Comparison of ENCODE assay signal across 1 cellular context in the genomic region with DNA sequence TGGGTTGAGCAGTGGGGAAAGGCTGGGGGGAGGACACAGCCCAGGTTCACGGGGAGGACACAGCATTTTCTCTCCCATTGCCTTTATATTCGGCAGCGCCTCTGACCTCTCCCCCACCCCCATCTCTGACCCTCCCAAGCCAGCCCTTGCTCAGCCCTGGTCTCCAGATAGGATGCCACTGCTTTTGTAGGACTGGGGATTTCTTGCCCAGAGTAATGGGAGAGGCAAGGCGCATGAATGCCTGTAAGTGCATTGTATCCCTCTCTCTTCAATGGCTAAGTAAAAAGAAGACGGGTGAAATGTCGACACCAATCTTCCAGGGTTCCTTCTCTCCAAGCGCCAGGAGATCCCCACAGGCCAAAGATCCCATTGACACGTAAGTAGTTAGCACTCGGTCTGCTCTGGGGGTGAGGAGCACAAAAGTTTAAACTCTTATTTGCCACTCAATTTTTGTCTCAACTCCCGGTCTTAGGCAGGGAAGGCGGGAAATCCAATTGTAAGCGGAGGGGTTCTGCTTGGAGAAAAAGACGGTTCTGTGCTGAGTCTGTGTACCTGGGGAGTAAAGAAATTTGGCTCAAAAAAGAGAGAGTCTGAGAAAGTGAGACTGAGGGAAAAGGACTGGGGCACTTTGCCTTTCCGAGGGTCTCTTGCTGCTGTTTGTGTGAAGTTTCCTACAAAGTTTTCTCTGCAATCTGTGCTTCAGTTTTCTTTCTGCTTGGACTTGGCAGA.
TF ChIP-seq lines count a peak whose summit lies in the region.

No MANE protein-coding gene starts in this region.

TF ChIP-seq in K562, 482 proteins besides CTCF, POLR2A, EP300 and RAD21:
- no peak for TF ChIP-seq EWSR1 (IDR thresholded peaks at IDR 0.05; ENCODE audit: borderline replicate concordance, low read depth, partially characterized antibody)
- TF ChIP-seq MTA2 (IDR thresholded peaks at IDR 0.05; ENCODE audit: low read depth): no peak
- no peak for TF ChIP-seq SRSF7 (optimal IDR thresholded peaks at IDR 0.05; ENCODE audit: low read depth, low read length)
- TF ChIP-seq, protein P1, sequence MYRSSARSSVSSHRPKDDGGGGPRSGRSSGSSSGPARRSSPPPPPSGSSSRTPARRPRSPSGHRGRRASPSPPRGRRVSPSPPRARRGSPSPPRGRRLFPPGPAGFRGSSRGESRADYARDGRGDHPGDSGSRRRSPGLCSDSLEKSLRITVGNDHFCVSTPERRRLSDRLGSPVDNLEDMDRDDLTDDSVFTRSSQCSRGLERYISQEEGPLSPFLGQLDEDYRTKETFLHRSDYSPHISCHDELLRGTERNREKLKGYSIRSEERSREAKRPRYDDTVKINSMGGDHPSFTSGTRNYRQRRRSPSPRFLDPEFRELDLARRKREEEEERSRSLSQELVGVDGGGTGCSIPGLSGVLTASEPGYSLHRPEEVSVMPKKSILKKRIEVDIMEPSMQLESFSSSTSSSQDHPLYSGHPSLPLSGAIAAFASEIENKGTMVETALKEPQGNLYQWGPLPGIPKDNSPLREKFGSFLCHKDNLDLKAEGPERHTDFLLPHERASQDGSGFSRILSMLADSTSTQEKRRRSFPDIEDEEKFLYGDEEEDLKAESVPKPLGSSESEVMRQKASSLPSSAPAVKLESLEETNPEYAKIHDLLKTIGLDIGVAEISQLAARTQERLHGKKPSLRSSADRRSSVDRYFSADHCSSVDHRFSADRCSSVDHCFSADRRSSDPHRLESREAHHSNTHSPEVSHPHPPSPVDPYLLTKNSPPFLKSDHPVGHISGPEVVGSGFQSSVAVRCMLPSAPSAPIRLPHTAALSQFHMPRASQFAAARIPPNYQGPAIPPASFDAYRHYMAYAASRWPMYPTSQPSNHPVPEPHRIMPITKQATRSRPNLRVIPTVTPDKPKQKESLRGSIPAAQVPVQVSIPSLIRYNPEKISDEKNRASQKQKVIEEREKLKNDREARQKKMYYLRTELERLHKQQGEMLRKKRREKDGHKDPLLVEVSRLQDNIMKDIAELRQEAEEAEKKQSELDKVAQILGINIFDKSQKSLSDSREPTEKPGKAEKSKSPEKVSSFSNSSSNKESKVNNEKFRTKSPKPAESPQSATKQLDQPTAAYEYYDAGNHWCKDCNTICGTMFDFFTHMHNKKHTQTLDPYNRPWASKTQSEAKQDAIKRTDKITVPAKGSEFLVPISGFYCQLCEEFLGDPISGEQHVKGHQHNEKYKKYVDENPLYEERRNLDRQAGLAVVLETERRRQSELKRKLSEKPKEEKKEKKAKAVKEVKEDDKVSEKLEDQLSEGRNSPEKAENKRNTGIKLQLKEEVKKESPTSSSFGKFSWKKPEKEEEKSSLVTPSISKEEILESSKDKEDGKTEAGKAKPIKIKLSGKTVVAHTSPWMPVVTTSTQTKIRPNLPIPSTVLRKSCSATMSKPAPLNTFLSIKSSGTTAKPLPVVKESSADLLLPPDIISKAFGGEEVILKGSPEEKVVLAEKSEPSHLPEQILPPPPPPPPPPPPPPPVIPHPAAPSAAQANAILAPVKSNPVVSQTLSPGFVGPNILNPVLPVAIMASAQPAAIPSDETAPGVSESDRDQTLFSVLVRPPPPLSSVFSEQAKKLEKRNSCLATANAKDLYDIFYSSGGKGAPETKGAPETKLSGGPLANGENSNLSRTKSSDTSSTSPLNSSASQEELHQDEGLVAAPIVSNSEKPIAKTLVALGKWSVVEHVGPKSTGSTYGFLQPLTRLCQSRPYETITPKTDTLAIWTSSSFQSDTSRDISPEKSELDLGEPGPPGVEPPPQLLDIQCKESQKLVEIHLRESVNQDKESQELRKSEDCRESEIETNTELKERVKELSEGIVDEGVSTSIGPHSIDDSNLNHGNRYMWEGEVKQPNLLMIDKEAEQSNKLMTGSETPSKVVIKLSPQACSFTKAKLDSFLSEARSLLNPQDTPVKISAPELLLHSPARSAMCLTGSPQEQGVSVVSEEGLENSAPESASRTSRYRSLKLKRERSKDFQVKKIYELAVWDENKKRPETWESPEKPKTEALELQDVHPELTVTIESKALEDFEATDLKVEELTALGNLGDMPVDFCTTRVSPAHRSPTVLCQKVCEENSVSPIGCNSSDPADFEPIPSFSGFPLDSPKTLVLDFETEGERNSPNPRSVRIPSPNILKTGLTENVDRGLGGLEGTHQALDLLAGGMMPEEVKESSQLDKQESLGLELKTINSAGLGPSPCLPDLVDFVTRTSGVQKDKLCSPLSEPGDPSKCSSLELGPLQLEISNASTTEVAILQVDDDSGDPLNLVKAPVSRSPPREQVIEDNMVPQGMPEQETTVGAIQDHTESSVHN (IDR thresholded peaks at IDR 0.05; ENCODE audit: borderline replicate concordance in 1 of 2, low read depth in 1 of 2): no peak
- no peak for TF ChIP-seq RB1 (IDR thresholded peaks at IDR 0.05; ENCODE audit: low read depth)
- TF ChIP-seq KHSRP (IDR thresholded peaks at IDR 0.05): no peak
- no peak for TF ChIP-seq ARID2 (IDR thresholded peaks at IDR 0.05)
- TF ChIP-seq, protein P2, sequence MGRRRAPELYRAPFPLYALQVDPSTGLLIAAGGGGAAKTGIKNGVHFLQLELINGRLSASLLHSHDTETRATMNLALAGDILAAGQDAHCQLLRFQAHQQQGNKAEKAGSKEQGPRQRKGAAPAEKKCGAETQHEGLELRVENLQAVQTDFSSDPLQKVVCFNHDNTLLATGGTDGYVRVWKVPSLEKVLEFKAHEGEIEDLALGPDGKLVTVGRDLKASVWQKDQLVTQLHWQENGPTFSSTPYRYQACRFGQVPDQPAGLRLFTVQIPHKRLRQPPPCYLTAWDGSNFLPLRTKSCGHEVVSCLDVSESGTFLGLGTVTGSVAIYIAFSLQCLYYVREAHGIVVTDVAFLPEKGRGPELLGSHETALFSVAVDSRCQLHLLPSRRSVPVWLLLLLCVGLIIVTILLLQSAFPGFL (CRISPR knock-in tag; IDR thresholded peaks at IDR 0.05): no peak
- TF ChIP-seq ZNF778 (CRISPR knock-in tag; IDR thresholded peaks at IDR 0.05): no peak
- TF ChIP-seq PTTG1 (tag; IDR thresholded peaks at IDR 0.05; ENCODE audit: low read depth): no peak
- no peak for TF ChIP-seq CHAMP1 (IDR thresholded peaks at IDR 0.05)
- TF ChIP-seq ZNF263 (CRISPR knock-in tag; IDR thresholded peaks at IDR 0.05; ENCODE audit: borderline replicate concordance): no peak
- no peak for TF ChIP-seq RBM22 (IDR thresholded peaks at IDR 0.05; ENCODE audit: low read depth, low read length, poor library complexity, severe bottlenecking)
- TF ChIP-seq, protein P3, sequence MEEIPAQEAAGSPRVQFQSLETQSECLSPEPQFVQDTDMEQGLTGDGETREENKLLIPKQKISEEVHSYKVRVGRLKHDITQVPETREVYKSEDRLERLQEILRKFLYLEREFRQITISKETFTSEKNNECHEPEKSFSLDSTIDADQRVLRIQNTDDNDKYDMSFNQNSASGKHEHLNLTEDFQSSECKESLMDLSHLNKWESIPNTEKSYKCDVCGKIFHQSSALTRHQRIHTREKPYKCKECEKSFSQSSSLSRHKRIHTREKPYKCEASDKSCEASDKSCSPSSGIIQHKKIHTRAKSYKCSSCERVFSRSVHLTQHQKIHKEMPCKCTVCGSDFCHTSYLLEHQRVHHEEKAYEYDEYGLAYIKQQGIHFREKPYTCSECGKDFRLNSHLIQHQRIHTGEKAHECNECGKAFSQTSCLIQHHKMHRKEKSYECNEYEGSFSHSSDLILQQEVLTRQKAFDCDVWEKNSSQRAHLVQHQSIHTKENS (CRISPR knock-in tag; IDR thresholded peaks at IDR 0.05): no peak
- TF ChIP-seq SLC30A9 (CRISPR knock-in tag; IDR thresholded peaks at IDR 0.05): no peak
- TF ChIP-seq E2F6 (IDR thresholded peaks at IDR 0.05; ENCODE audit: borderline replicate concordance in 1 of 2, extremely low read depth in 1 of 2, insufficient read depth in 1 of 2, insufficient read length in 1 of 2, low read depth in 1 of 2, low read length in 1 of 2, poor library complexity in 1 of 2, severe bottlenecking in 1 of 2): no peak
- no peak for TF ChIP-seq U2AF1 (optimal IDR thresholded peaks at IDR 0.05; ENCODE audit: low read depth, low read length)
